Comparison of ENCODE assay signal across 29 cellular contexts in genomic region chr2:175574069-175574468, GRCh38.
"Had no signal": no experiment of that assay in that cellular context is flagged by ENCODE, and none has a peak within 500 bp of the region (broad histone marks: within the 10 kb centered on the region; RNA-seq: fewer than 3 reads in every experiment).

No MANE protein-coding gene starts in this region.

- H3K4me1 ChIP-seq: adrenal gland, body of pancreas, breast epithelium had no signal

- H3K27ac ChIP-seq: adrenal gland, body of pancreas, brain microvascular endothelial cell, breast epithelium, cardiac muscle cell had no signal

- H3K36me3 ChIP-seq: adrenal gland, brain microvascular endothelial cell, breast epithelium, cardiac muscle cell had no signal

- H3K9me3 ChIP-seq: adrenal gland, body of pancreas, breast epithelium had no signal

- H3K27me3 ChIP-seq: adrenal gland, body of pancreas, brain microvascular endothelial cell, breast epithelium, cardiac muscle cell had no signal

- H3K4me3 ChIP-seq: adrenal gland, body of pancreas, breast epithelium, cardiac muscle cell had no signal

- DNase-seq: activated effector memory CD4-positive, alpha-beta T cell treated with anti-CD3 and anti-CD28 coated beads, Interleukin-2, amount 50 U/mL, for 16 hours; activated effector memory CD4-positive, alpha-beta T cell treated with Interleukin-2 at 50 U/mL for 16 hours; activated gamma-delta T cell; activated gamma-delta T cell treated with Interleukin-2 at 50 U/mL for 16 hours; activated naive CD4-positive, alpha-beta T cell; activated naive CD4-positive, alpha-beta T cell treated with anti-CD3 and anti-CD28 coated beads for 36 hours; activated naive CD4-positive, alpha-beta T cell treated with anti-CD3 and anti-CD28 coated beads, Interleukin-2, amount 10 ng/mL, durations not matched to agents 7 days and 5 days; activated naive CD4-positive, alpha-beta T cell treated with anti-CD3 and anti-CD28 coated beads, Interleukin-2, amount 50 U/mL, for 16 hours; activated naive CD4-positive, alpha-beta T cell treated with Interleukin-2 at 50 U/mL for 16 hours; activated naive CD8-positive, alpha-beta T cell treated with anti-CD3 and anti-CD28 coated beads for 36 hours; activated naive CD8-positive, alpha-beta T cell treated with anti-CD3 and anti-CD28 coated beads, Interleukin-2, amount 10 ng/mL, durations not matched to agents 7 days and 5 days; activated naive CD8-positive, alpha-beta T cell treated with anti-CD3 and anti-CD28 coated beads, Interleukin-2, amount 50 U/mL, for 24 hours; activated T-cell treated with anti-CD3 and anti-CD28 coated beads, Interleukin-2, amount 50 U/mL, for 1 hour; activated T-cell treated with anti-CD3 and anti-CD28 coated beads, Interleukin-2, amount 50 U/mL, for 24 hours; activated T-cell treated with anti-CD3 and anti-CD28 coated beads, Interleukin-2, amount 50 U/mL, for 4 hours; activated T-cell treated with anti-CD3 and anti-CD28 coated beads, Interleukin-2, amount 50 U/mL, for 48 hours; activated T-cell treated with anti-CD3 and anti-CD28 coated beads, Interleukin-2, amount 50 U/mL, for 72 hours; adrenal gland; amniotic stem cell; amygdala; anterior cingulate cortex; aorta; body of pancreas; brain microvascular endothelial cell; caudate nucleus; central memory CD4-positive, alpha-beta T cell; cerebellar nuclear complex had no signal
